15 cellular contexts compared by ENCODE assay signal in genomic region chr6:169775321-169775720, GRCh38. TPM values are rescaled to one million over a fixed set of nuclear protein-coding genes. Genes with fewer than 3 reads are reported as not detected.
DNase-seq lines count a peak whose midpoint lies in the region; ATAC-seq and TF ChIP-seq lines count a peak whose summit lies in the region.
"Had no signal": no experiment of that assay in that cellular context is flagged by ENCODE, and none has a peak within 500 bp of the region (broad histone marks: within the 10 kb centered on the region; RNA-seq: fewer than 3 reads in every experiment).

No MANE protein-coding gene starts in this region.

- H3K9me3 Mint-ChIP-seq in activated naive CD8-positive, alpha-beta T cell treated with anti-CD3 and anti-CD28 coated beads for 36 hours = no peaks in the 10 kb centered on the region
- H3K9me3 Mint-ChIP-seq in activated naive CD8-positive, alpha-beta T cell treated with anti-CD3 and anti-CD28 coated beads, Interleukin-2, amount 50 U/mL, for 24 hours = no peaks in the 10 kb centered on the region
- no peaks in the 10 kb centered on the region for H3K9me3 Mint-ChIP-seq in nephron progenitor cell
- H3K9me3 Mint-ChIP-seq: CD4-positive, alpha-beta memory T cell had no signal

- H3K27me3 Mint-ChIP-seq in activated naive CD8-positive, alpha-beta T cell treated with anti-CD3 and anti-CD28 coated beads for 36 hours = no peaks in the 10 kb centered on the region
- no peaks in the 10 kb centered on the region for H3K27me3 Mint-ChIP-seq in activated naive CD8-positive, alpha-beta T cell treated with anti-CD3 and anti-CD28 coated beads, Interleukin-2, amount 50 U/mL, for 24 hours
- H3K27me3 Mint-ChIP-seq in nephron progenitor cell (ENCODE audit: low read depth, poor library complexity) = peaks cover 3% of the 10 kb centered on the region
- H3K27me3 Mint-ChIP-seq: CD4-positive, alpha-beta memory T cell had no signal

- peak overlapping the region; percentile 50 for H3K27ac Mint-ChIP-seq in activated naive CD8-positive, alpha-beta T cell treated with anti-CD3 and anti-CD28 coated beads for 36 hours
- H3K27ac Mint-ChIP-seq in activated naive CD8-positive, alpha-beta T cell treated with anti-CD3 and anti-CD28 coated beads, Interleukin-2, amount 50 U/mL, for 24 hours = no peak overlapping the region
- H3K27ac Mint-ChIP-seq in nephron progenitor cell = peak overlapping the region; percentile 74
- H3K27ac Mint-ChIP-seq: CD4-positive, alpha-beta memory T cell had no signal

- H3K4me1 Mint-ChIP-seq in activated naive CD8-positive, alpha-beta T cell treated with anti-CD3 and anti-CD28 coated beads for 36 hours = no peaks in the 10 kb centered on the region
- H3K4me1 Mint-ChIP-seq in activated naive CD8-positive, alpha-beta T cell treated with anti-CD3 and anti-CD28 coated beads, Interleukin-2, amount 50 U/mL, for 24 hours = no peaks in the 10 kb centered on the region
- H3K4me1 Mint-ChIP-seq in nephron progenitor cell = no peaks in the 10 kb centered on the region
- H3K4me1 Mint-ChIP-seq: CD4-positive, alpha-beta memory T cell had no signal

- TF ChIP-seq CTCF in coronary artery (IDR thresholded peaks at IDR 0.05) (no peak), nephron progenitor cell (IDR thresholded peaks at IDR 0.05) (no peak)

- H3K4me3 ChIP-seq in coronary artery = no peak overlapping the region
- H3K4me3 ChIP-seq: GM12878, GM23248 had no signal

- no peak overlapping the region for H3K4me3 Mint-ChIP-seq in activated naive CD8-positive, alpha-beta T cell treated with anti-CD3 and anti-CD28 coated beads for 36 hours
- H3K4me3 Mint-ChIP-seq in activated naive CD8-positive, alpha-beta T cell treated with anti-CD3 and anti-CD28 coated beads, Interleukin-2, amount 50 U/mL, for 24 hours = no peak overlapping the region
- no peak overlapping the region for H3K4me3 Mint-ChIP-seq in nephron progenitor cell
- H3K4me3 Mint-ChIP-seq: CD4-positive, alpha-beta memory T cell had no signal

- no peak for DNase-seq in activated naive CD8-positive, alpha-beta T cell treated with anti-CD3 and anti-CD28 coated beads for 36 hours
- DNase-seq in activated naive CD8-positive, alpha-beta T cell treated with anti-CD3 and anti-CD28 coated beads, Interleukin-2, amount 50 U/mL, for 24 hours = no peak
- DNase-seq in coronary artery (ENCODE audit: low spot score) = peak; percentile 22
- no peak for DNase-seq in nephron progenitor cell
- no peak for DNase-seq in SHP77 treated with DMSO at 0.1 percent for 48 hours (lab: John Stamatoyannopoulos, UW)
- DNase-seq in midbrain (lab: John Stamatoyannopoulos, UW) = no peak
- DNase-seq in NCI-H748 (lab: John Stamatoyannopoulos, UW; ENCODE audit: unreplicated experiment) = no peak
- DNase-seq: BE2C; CD4-positive, alpha-beta memory T cell; DMS79; GM23248 had no signal

- no peak overlapping the region for H3K27ac ChIP-seq in coronary artery
- H3K27ac ChIP-seq: C4-2B, GM23248, HL-60 had no signal

- no peak for ATAC-seq in activated naive CD8-positive, alpha-beta T cell treated with anti-CD3 and anti-CD28 coated beads, Interleukin-2, amount 50 U/mL, for 24 hours
- no peak for ATAC-seq in HG03520 (IDR thresholded peaks at IDR 0.05; ENCODE audit: unreplicated experiment)
- ATAC-seq: GM12878 had no signal

- peaks cover 12% of the 10 kb centered on the region for H3K36me3 Mint-ChIP-seq in activated naive CD8-positive, alpha-beta T cell treated with anti-CD3 and anti-CD28 coated beads for 36 hours
- peaks cover 8% of the 10 kb centered on the region for H3K36me3 Mint-ChIP-seq in activated naive CD8-positive, alpha-beta T cell treated with anti-CD3 and anti-CD28 coated beads, Interleukin-2, amount 50 U/mL, for 24 hours (ENCODE audit: low read depth)
- H3K36me3 Mint-ChIP-seq in nephron progenitor cell (ENCODE audit: low read depth) = peaks cover 29% of the 10 kb centered on the region

RNA-seq across cellular contexts. Expression of gene ERMARD, which starts 23.9 kb away (rescaled TPM):
- 10 to 100 TPM; 24.0 to 26.2 TPM for total RNA-seq in activated naive CD8-positive, alpha-beta T cell treated with anti-CD3 and anti-CD28 coated beads for 36 hours

RNA-seq across cellular contexts. Expression of gene DYNLT2, which starts 23.9 kb away (rescaled TPM):
- 1 to 10 TPM; 2.0 TPM for total RNA-seq in activated naive CD8-positive, alpha-beta T cell treated with anti-CD3 and anti-CD28 coated beads for 36 hours

RNA-seq across cellular contexts. Expression of gene PHF10, which starts 51.0 kb away (rescaled TPM):
- 10 to 100 TPM; 72.7 to 79.8 TPM for total RNA-seq in activated naive CD8-positive, alpha-beta T cell treated with anti-CD3 and anti-CD28 coated beads for 36 hours
